ENCODE assay signal across 8 cellular contexts in the genomic region with DNA sequence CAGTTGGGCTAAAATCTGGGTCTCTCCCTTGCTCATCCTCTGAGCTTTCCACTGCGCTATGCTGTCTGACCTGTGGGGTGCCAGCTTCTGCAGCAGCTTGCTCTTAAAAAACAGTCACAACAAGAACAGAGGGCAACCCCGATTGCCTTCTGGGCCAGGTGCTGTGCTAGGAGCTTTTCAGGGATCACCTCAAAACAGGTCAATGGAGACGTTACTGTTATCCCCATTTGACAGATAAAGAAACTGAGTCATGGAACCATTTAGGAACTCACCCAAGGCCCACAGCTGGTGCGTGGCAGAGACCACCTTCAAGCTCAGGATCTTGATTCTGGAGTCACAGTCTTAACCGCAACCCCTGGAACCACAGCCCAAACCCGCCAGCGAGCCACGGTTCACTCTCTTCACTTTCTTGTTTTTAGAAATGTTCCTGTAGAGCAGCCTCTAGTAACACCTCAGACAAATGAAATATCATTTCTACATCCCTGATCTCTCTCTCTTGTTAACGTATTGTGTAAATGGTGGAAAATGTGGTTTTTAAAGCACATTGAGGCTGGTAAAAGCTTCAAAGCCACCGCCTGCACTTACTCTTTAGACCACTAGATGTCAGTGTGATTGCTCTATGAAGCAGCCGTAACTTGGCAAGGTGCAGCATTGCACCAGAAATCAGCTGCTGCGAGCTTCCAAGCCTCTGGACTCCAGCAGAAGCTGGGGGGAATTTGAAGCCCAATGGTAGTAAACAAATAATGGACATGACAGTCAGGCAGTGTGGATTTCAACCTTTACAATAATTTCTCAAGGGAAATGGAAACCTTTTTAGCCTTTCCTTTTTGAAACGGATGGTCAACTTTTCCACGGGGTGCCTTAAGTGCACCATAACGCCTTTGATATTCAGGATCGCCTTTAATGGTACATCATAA. TPM values are rescaled to one million over a fixed set of nuclear protein-coding genes. Genes with fewer than 3 reads are reported as not detected.
A peak's percentile ranks its signal among the peaks of the same experiment; 100 is the strongest.
DNase-seq lines count a peak whose midpoint lies in the region; ATAC-seq and TF ChIP-seq lines count a peak whose summit lies in the region.

No MANE protein-coding gene starts in this region.

- H3K36me3 ChIP-seq in heart left ventricle = no peaks in the 10 kb centered on the region

- peaks cover 12% of the 10 kb centered on the region for H3K4me1 Mint-ChIP-seq in progenitor cell of endocrine pancreas (ENCODE audit: low read depth)

- peak; percentile 89 for TF ChIP-seq CTCF in GM12864 (IDR thresholded peaks at IDR 0.05; ENCODE audit: low read depth, low read length, missing control alignments)
- peak; percentile 90 to 97 (median 94) for TF ChIP-seq CTCF in heart left ventricle (IDR thresholded peaks at IDR 0.05)
- peak; percentile 94 for TF ChIP-seq CTCF in progenitor cell of endocrine pancreas (IDR thresholded peaks at IDR 0.05; ENCODE audit: unreplicated experiment)

- WGBS in heart left ventricle, 4 donors = 61 to 65% (median 63%) methylated on average over 16 of the region's 16 CpGs

- H3K27ac Mint-ChIP-seq in progenitor cell of endocrine pancreas = no peak overlapping the region

- no peaks in the 10 kb centered on the region for H3K27me3 Mint-ChIP-seq in progenitor cell of endocrine pancreas

- H3K27me3 ChIP-seq in heart left ventricle = peaks cover 0 to 8% (median 0%) of the 10 kb centered on the region in 9 donors

- no peak overlapping the region for H3K4me3 ChIP-seq in GM12864 (ENCODE audit: low read depth, low read length)
- H3K4me3 ChIP-seq in heart left ventricle = peak overlapping the region in 3 of 12 donors; percentile 1 to 57 (median 39)

- ATAC-seq in HG02571 (IDR thresholded peaks at IDR 0.05; ENCODE audit: unreplicated experiment) = peak; percentile 59
- peak; percentile 30 to 85 (median 82) for ATAC-seq in heart left ventricle

- DNase-seq in GM12864 (ENCODE audit: low read depth) = peak; percentile 36
- DNase-seq in NCI-H1105 treated with DMSO at 0.1 percent for 48 hours (lab: John Stamatoyannopoulos, UW) = peak; percentile 45
- DNase-seq in SW 1271 (lab: John Stamatoyannopoulos, UW) = peak; percentile 45 to 80
- DNase-seq in activated naive CD8-positive, alpha-beta T cell treated with anti-CD3 and anti-CD28 coated beads, Interleukin-2, amount 50 U/mL, for 16 hours (ENCODE audit: low read depth, low spot score) = peak; percentile 63
- peak; percentile 63 to 79 (median 69) for DNase-seq in heart left ventricle
- peak; percentile 39 for DNase-seq in progenitor cell of endocrine pancreas (ENCODE audit: low spot score, unreplicated experiment)
- no peak for DNase-seq in cortex of kidney (lab: John Stamatoyannopoulos, UW)

- no peaks in the 10 kb centered on the region for H3K36me3 Mint-ChIP-seq in progenitor cell of endocrine pancreas (ENCODE audit: insufficient read depth)

- H3K27ac ChIP-seq in heart left ventricle = peak overlapping the region in 1 of 12 donors; percentile 84

- no peaks in the 10 kb centered on the region for H3K9me3 ChIP-seq in heart left ventricle

- H3K4me1 ChIP-seq in heart left ventricle = peaks cover 0 to 74% (median 0%) of the 10 kb centered on the region in 12 donors

- no peak overlapping the region for H3K4me3 Mint-ChIP-seq in progenitor cell of endocrine pancreas (ENCODE audit: low read depth)

- no peak for TF ChIP-seq POLR2A in heart left ventricle (IDR thresholded peaks at IDR 0.05)

- intact Hi-C loops in heart left ventricle (cut with DNase I) = loop anchor here (1.0 to 10.0 kb wide), 11 partner anchors 65 to 355 kb away; no protein-coding TSS in a partner anchor

- H3K9me3 Mint-ChIP-seq in progenitor cell of endocrine pancreas (ENCODE audit: low read depth) = no peaks in the 10 kb centered on the region

RNA-seq across cellular contexts. Expression of a gene that starts 1.7 kb away (rescaled TPM):
- total RNA-seq in heart left ventricle (10 to 100 TPM in 2 of 9 donors, 1 to 10 TPM in 7; 1.6 to 67.2 (median 3.1) TPM), progenitor cell of endocrine pancreas (not detected in 2 replicates)
- under 1 TPM; 0.82 to 0.88 TPM for polyA plus RNA-seq in heart left ventricle
